ENCODE assay signal across 8 cellular contexts in genomic region chr9:122991370-122991830, GRCh38. TPM values are rescaled to one million over a fixed set of nuclear protein-coding genes. Genes with fewer than 3 reads are reported as not detected.
DNase-seq lines count a peak whose midpoint lies in the region; ATAC-seq, FAIRE-seq and TF ChIP-seq lines count a peak whose summit lies in the region.

No MANE protein-coding gene starts in this region.

- H3K79me2 ChIP-seq in SU-DHL-6 (ENCODE audit: insufficient read depth, low read length), result no peaks in the 10 kb centered on the region

- no peaks in the 10 kb centered on the region for H4K20me1 ChIP-seq in SU-DHL-6 (ENCODE audit: low read depth, low read length)

- no peak overlapping the region for H3K4me2 ChIP-seq in SU-DHL-6 (ENCODE audit: low read depth, low read length, poor library complexity, severe bottlenecking)

- TF ChIP-seq CTCF in SU-DHL-6 (IDR thresholded peaks at IDR 0.05; ENCODE audit: insufficient read depth, low read length, poor library complexity, severe bottlenecking) (peak; percentile 61), bronchial epithelial cell (IDR thresholded peaks at IDR 0.05; ENCODE audit: insufficient read depth, low read length, severe bottlenecking) (peak; percentile 45)

- ATAC-seq in HG03378 (IDR thresholded peaks at IDR 0.05; ENCODE audit: unreplicated experiment), result peak; percentile 58
- ATAC-seq in left colon, result peak; percentile 79
- ATAC-seq in HG03460 (IDR thresholded peaks at IDR 0.05; ENCODE audit: unreplicated experiment), result no peak
- no peak for ATAC-seq in HG03108 (IDR thresholded peaks at IDR 0.05; ENCODE audit: unreplicated experiment)

- DNase-seq in EL (peak; percentile 88), bronchial epithelial cell (ENCODE audit: low read depth) (peak; percentile 96), left colon (peak in 1 of 2 donors; percentile 13)
- DNase-seq in stimulated activated CD4-positive, alpha-beta T cell treated with anti-CD3 and anti-CD28 coated beads, TNF-alpha, amount 100 ng/mL, for 4 hours (ENCODE audit: low read depth in 3 of 3), result peak in 2 of 3 experiments; percentile 3 to 5

- intact Hi-C loops in left colon (cut with DNase I, micrococcal nuclease), result loop anchor here in 1 of 2 donors (10.0 kb wide), 1 partner anchor 147 kb away; no protein-coding TSS in a partner anchor

- H3K36me3 ChIP-seq in SU-DHL-6 (ENCODE audit: low read length), result peaks cover 32% of the 10 kb centered on the region
- H3K36me3 ChIP-seq in bronchial epithelial cell (ENCODE audit: control insufficient read depth, insufficient read depth, low read length), result peaks cover 5% of the 10 kb centered on the region

- H3K27me3 ChIP-seq in SU-DHL-6 (ENCODE audit: low read length) (no peaks in the 10 kb centered on the region), bronchial epithelial cell (ENCODE audit: control insufficient read depth, insufficient read depth, low read length) (no peaks in the 10 kb centered on the region)

- no peak overlapping the region for H2AFZ ChIP-seq in SU-DHL-6 (ENCODE audit: low read depth, low read length, severe bottlenecking)

- FAIRE-seq in bronchial epithelial cell (lab: Jason Lieb, UNC), result no peak

- peaks cover 9% of the 10 kb centered on the region; the same call in 1 of the 2 replicates for H3F3A ChIP-seq in SU-DHL-6 (ENCODE audit: insufficient read depth)

- H3K9me3 ChIP-seq in SU-DHL-6 (ENCODE audit: insufficient read depth, low read length), result no peaks in the 10 kb centered on the region

- H3K4me3 ChIP-seq in SU-DHL-6 (ENCODE audit: insufficient read depth, low read length, poor library complexity, severe bottlenecking) (no peak overlapping the region), bronchial epithelial cell (ENCODE audit: low read depth, low read length) (no peak overlapping the region)

- no peak overlapping the region for H3K27ac ChIP-seq in SU-DHL-6 (ENCODE audit: low read depth, low read length)

- H3K9me2 ChIP-seq in SU-DHL-6 (replicated peaks; ENCODE audit: insufficient read depth, low read length), result no peaks in the 10 kb centered on the region

- no peak overlapping the region for H3K9ac ChIP-seq in SU-DHL-6 (ENCODE audit: low read length)

RNA-seq across cellular contexts. Expression of gene GPR21, which starts 42.1 kb away (rescaled TPM):
- total RNA-seq in bronchial epithelial cell, result 1.3 and 1.8 TPM in 2 replicates
- total RNA-seq in left colon, result 1 to 10 TPM; 2.4 to 3.8 TPM

RNA-seq across cellular contexts. Expression of gene RABGAP1, which starts 50.6 kb away (rescaled TPM):
- total RNA-seq in bronchial epithelial cell (31.9 and 69.1 TPM in 2 replicates), left colon (10 to 100 TPM; 54.5 to 58.8 TPM)

Comparison
In these comparisons a context has a peak if more than half of its experiments do, and no peak if none do; other contexts are left out.
1. ATAC-seq: peak in HG03378 (single experiment) and left colon (single experiment); none in HG03460 (single experiment) and HG03108 (single experiment).